Comparison of ENCODE assay signal across 1 cellular context in the genomic region with DNA sequence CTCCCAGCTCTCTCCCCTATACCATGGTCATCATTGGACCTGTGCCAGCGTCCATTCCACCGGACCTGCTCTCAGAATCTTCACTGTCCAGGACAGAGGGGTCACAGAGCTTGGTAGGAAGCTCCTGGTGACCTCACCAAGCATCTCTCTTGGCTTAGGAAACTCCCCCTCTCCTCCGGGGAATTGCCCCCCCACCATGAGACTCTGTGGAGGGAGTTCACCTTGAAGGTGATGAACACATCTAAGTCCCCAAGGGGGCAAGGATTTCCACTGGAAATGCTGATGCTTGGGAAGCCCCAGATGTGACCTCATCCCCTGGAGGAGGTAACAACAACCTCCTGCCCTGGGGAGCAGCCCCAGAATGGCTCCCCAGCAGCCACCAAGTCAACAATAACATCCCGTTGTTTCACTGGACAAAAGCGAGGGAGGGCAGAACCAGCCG.
TF ChIP-seq lines count a peak whose summit lies in the region.

No MANE protein-coding gene starts in this region.

TF ChIP-seq in HCT116, 20 proteins besides CTCF, POLR2A, EP300 and RAD21 (continued from another document):
- TF ChIP-seq REST (IDR thresholded peaks at IDR 0.05; ENCODE audit: low read depth) (no peak), CEBPB (IDR thresholded peaks at IDR 0.05; ENCODE audit: low read depth) (no peak), EGR1 (IDR thresholded peaks at IDR 0.05; ENCODE audit: low read depth) (no peak), TCF7L2 (IDR thresholded peaks at IDR 0.05; ENCODE audit: borderline replicate concordance, extremely low read depth, insufficient read depth, insufficient read length) (no peak), EZH2phosphoT487 (IDR thresholded peaks at IDR 0.05; ENCODE audit: borderline replicate concordance) (no peak), YY1 (IDR thresholded peaks at IDR 0.05; ENCODE audit: extremely low read depth, insufficient replicate concordance, low read depth, low read length) (no peak), SP1 (IDR thresholded peaks at IDR 0.05; ENCODE audit: low read depth) (no peak), CBX3 (IDR thresholded peaks at IDR 0.05; ENCODE audit: low read depth) (no peak), SIN3A (IDR thresholded peaks at IDR 0.05; ENCODE audit: low read depth) (no peak)
